ENCODE assay signal across 21 cellular contexts in the genomic region with DNA sequence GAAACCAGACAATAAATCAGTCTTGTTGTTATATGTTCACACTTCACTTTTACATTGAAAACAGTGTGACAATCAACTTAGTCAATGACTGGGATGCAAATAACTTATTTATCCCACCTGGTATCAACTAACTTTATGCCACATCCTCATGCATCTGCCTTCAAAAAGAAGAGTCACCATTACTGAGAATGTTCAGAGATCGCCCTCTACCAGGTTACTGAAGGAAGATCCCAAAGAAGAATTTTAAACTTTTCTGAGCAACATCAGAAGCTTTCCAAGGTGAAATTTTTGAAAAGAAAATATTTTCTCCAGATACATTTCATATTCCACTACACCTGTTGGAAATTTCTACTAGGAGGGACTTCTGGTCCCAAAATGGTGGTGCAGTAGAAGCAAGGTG.
DNase-seq lines count a peak whose midpoint lies in the region; ATAC-seq and TF ChIP-seq lines count a peak whose summit lies in the region.
"Had no signal": no experiment of that assay in that cellular context is flagged by ENCODE, and none has a peak within 500 bp of the region (broad histone marks: within the 10 kb centered on the region; RNA-seq: fewer than 3 reads in every experiment).

No MANE protein-coding gene starts in this region.

- H3K27me3 ChIP-seq in DOHH2 (ENCODE audit: control insufficient read depth, low read length) (no peaks in the 10 kb centered on the region), GM23338 (ENCODE audit: insufficient read depth) (no peaks in the 10 kb centered on the region), OCI-LY1 (ENCODE audit: insufficient read depth, low read length) (no peaks in the 10 kb centered on the region; the same call in 1 of the 2 replicates), neural cell (ENCODE audit: insufficient read depth, low read depth, low read length) (no peaks in the 10 kb centered on the region)

- DNase-seq in GM23338 (ENCODE audit: low spot score) (peak; percentile 1), iPS-NIHi7 (ENCODE audit: extremely low spot score) (no peak), NCI-H187 (lab: John Stamatoyannopoulos, UW) (no peak)
- DNase-seq in activated T-helper 1 cell treated with anti-CD3 and anti-CD28 coated beads, Interleukin-12 subunit alpha, Interleukin-12 subunit beta, Interleukin-2, Interleukin-4 antibody, amounts not matched to agents 30 ng/mL and 10 ng/mL and 1 ng/mL, durations not matched to agents 14 hours and 24 hours and 36 hours (ENCODE audit: low spot score), result no peak
- DNase-seq: C1 segment of cervical spinal cord; CD4-positive, alpha-beta memory T cell; DMS53; GM23248; HCEC 1CT; NCI-H1092; NCI-H1436; NCI-H187 treated with DMSO at 0.1 percent for 48 hours; NCI-H2107; NCI-H446 treated with DMSO at 0.1 percent for 48 hours; PC-9; Right ventricle myocardium superior; RPMI8226 had no signal

- H4K20me1 ChIP-seq in DOHH2 (ENCODE audit: control insufficient read depth, insufficient read depth, low read depth, low read length) (no peaks in the 10 kb centered on the region), GM23338 (replicated peaks; ENCODE audit: insufficient read depth) (no peaks in the 10 kb centered on the region), OCI-LY1 (ENCODE audit: insufficient read depth, low read length) (no peaks in the 10 kb centered on the region), neural cell (ENCODE audit: insufficient read depth) (no peaks in the 10 kb centered on the region)

- TF ChIP-seq CTCF in DOHH2 (IDR thresholded peaks at IDR 0.05; ENCODE audit: low read depth, low read length, poor library complexity, severe bottlenecking) (peak; percentile 17), GM23338 (conservative IDR thresholded peaks at IDR 0.05; ENCODE audit: low read depth in 2 of 2) (peak in 1 of 2 experiments; percentile 17; a peak in 1 of 4 replicates), OCI-LY1 (IDR thresholded peaks at IDR 0.05; ENCODE audit: low read length) (peak; percentile 8; the same call in 1 of the 2 replicates), neural cell (IDR thresholded peaks at IDR 0.05; ENCODE audit: poor library complexity, severe bottlenecking) (no peak)

- ATAC-seq in GM23338, result no peak

- no peak overlapping the region for H3K4me3 ChIP-seq in DOHH2 (ENCODE audit: low read length)
- no peak overlapping the region for H3K4me3 ChIP-seq in GM23338
- no peak overlapping the region for H3K4me3 ChIP-seq in OCI-LY1 (ENCODE audit: low read depth, low read length, poor library complexity, severe bottlenecking)
- H3K4me3 ChIP-seq in neural cell (ENCODE audit: low read length), result no peak overlapping the region
- H3K4me3 ChIP-seq: GM23248, PC-9 had no signal

- H3K9me2 ChIP-seq in DOHH2 (replicated peaks; ENCODE audit: control insufficient read depth, low read length) (no peaks in the 10 kb centered on the region), GM23338 (ENCODE audit: insufficient read depth) (no peaks in the 10 kb centered on the region), OCI-LY1 (ENCODE audit: low read depth, low read length) (no peaks in the 10 kb centered on the region; the same call in 1 of the 2 replicates), neural cell (ENCODE audit: insufficient read depth, low read length) (no peaks in the 10 kb centered on the region)

- peaks cover 56% of the 10 kb centered on the region for H3K36me3 Mint-ChIP-seq in GM23338 (ENCODE audit: low read depth)
- no peaks in the 10 kb centered on the region for H3K36me3 Mint-ChIP-seq in activated T-helper 1 cell treated with anti-CD3 and anti-CD28 coated beads, Interleukin-12 subunit alpha, Interleukin-12 subunit beta, Interleukin-2, Interleukin-4 antibody, amounts not matched to agents 30 ng/mL and 10 ng/mL and 1 ng/mL, durations not matched to agents 14 hours and 24 hours and 36 hours (ENCODE audit: low read depth)
- H3K36me3 Mint-ChIP-seq: CD4-positive, alpha-beta memory T cell had no signal

- peak; percentile 34 for TF ChIP-seq RAD21 in neural cell (conservative IDR thresholded peaks at IDR 0.05)

- H3F3A ChIP-seq in DOHH2 (ENCODE audit: control insufficient read depth, insufficient read depth) (no peaks in the 10 kb centered on the region), GM23338 (replicated peaks; ENCODE audit: low read depth) (no peaks in the 10 kb centered on the region), OCI-LY1 (ENCODE audit: insufficient read depth, low read length) (no peaks in the 10 kb centered on the region), neural cell (ENCODE audit: insufficient read depth, low read length, poor library complexity, severe bottlenecking) (no peaks in the 10 kb centered on the region)

- H3K4me3 Mint-ChIP-seq in GM23338, result no peak overlapping the region
- H3K4me3 Mint-ChIP-seq in activated T-helper 1 cell treated with anti-CD3 and anti-CD28 coated beads, Interleukin-12 subunit alpha, Interleukin-12 subunit beta, Interleukin-2, Interleukin-4 antibody, amounts not matched to agents 30 ng/mL and 10 ng/mL and 1 ng/mL, durations not matched to agents 14 hours and 24 hours and 36 hours, result no peak overlapping the region
- H3K4me3 Mint-ChIP-seq: CD4-positive, alpha-beta memory T cell had no signal

- H3K4me2 ChIP-seq in DOHH2 (ENCODE audit: low read length), result no peak overlapping the region
- no peak overlapping the region for H3K4me2 ChIP-seq in GM23338
- H3K4me2 ChIP-seq in OCI-LY1 (ENCODE audit: low read length), result no peak overlapping the region
- no peak overlapping the region for H3K4me2 ChIP-seq in neural cell (ENCODE audit: low read length)
- H3K4me2 ChIP-seq: PC-9 had no signal

- peaks cover 100% of the 10 kb centered on the region for H3K9me3 Mint-ChIP-seq in GM23338
- H3K9me3 Mint-ChIP-seq in activated T-helper 1 cell treated with anti-CD3 and anti-CD28 coated beads, Interleukin-12 subunit alpha, Interleukin-12 subunit beta, Interleukin-2, Interleukin-4 antibody, amounts not matched to agents 30 ng/mL and 10 ng/mL and 1 ng/mL, durations not matched to agents 14 hours and 24 hours and 36 hours, result peaks cover 14% of the 10 kb centered on the region

- H3K27ac ChIP-seq in DOHH2 (ENCODE audit: low read depth, low read length), result no peak overlapping the region
- H3K27ac ChIP-seq in GM23338 (ENCODE audit: low read depth), result no peak overlapping the region
- no peak overlapping the region for H3K27ac ChIP-seq in OCI-LY1 (ENCODE audit: low read depth, low read length, poor library complexity, severe bottlenecking)
- H3K27ac ChIP-seq in neural cell (ENCODE audit: low read length), result no peak overlapping the region
- H3K27ac ChIP-seq: GM23248, HL-60, PC-9 had no signal

- H3K27me3 Mint-ChIP-seq in GM23338 (ENCODE audit: insufficient read depth, low read depth, poor library complexity), result peaks cover 8% of the 10 kb centered on the region
- H3K27me3 Mint-ChIP-seq in activated T-helper 1 cell treated with anti-CD3 and anti-CD28 coated beads, Interleukin-12 subunit alpha, Interleukin-12 subunit beta, Interleukin-2, Interleukin-4 antibody, amounts not matched to agents 30 ng/mL and 10 ng/mL and 1 ng/mL, durations not matched to agents 14 hours and 24 hours and 36 hours (ENCODE audit: insufficient read depth), result no peaks in the 10 kb centered on the region

- H3K9ac ChIP-seq in OCI-LY1 (ENCODE audit: low read length) (no peak overlapping the region), neural cell (ENCODE audit: low read length) (no peak overlapping the region)
- H3K9ac ChIP-seq: GM23248 had no signal

- intact Hi-C loops in activated T-helper 1 cell treated with anti-CD3 and anti-CD28 coated beads, Interleukin-12 subunit alpha, Interleukin-12 subunit beta, Interleukin-2, Interleukin-4 antibody, amounts not matched to agents 30 ng/mL and 10 ng/mL and 1 ng/mL, durations not matched to agents 14 hours and 24 hours and 36 hours (cut with micrococcal nuclease), result no loop called here

- H2AFZ ChIP-seq in GM23338 (no peak overlapping the region), OCI-LY1 (ENCODE audit: low read length) (no peak overlapping the region), neural cell (ENCODE audit: low read depth, low read length) (no peak overlapping the region)
- H2AFZ ChIP-seq: GM23248, PC-9 had no signal

- H3K4me1 ChIP-seq in DOHH2 (ENCODE audit: control insufficient read depth, low read length) (no peaks in the 10 kb centered on the region), GM23338 (ENCODE audit: insufficient read depth) (no peaks in the 10 kb centered on the region), OCI-LY1 (ENCODE audit: insufficient read depth, low read length, severe bottlenecking) (no peaks in the 10 kb centered on the region)

- H3K79me2 ChIP-seq in DOHH2 (ENCODE audit: control insufficient read depth, low read length) (no peaks in the 10 kb centered on the region), GM23338 (replicated peaks; ENCODE audit: insufficient read depth) (no peaks in the 10 kb centered on the region), OCI-LY1 (ENCODE audit: insufficient read depth, low read length) (no peaks in the 10 kb centered on the region), neural cell (replicated peaks; ENCODE audit: insufficient read depth, low read length) (no peaks in the 10 kb centered on the region)

- no peaks in the 10 kb centered on the region for H3K4me1 Mint-ChIP-seq in GM23338
- no peaks in the 10 kb centered on the region for H3K4me1 Mint-ChIP-seq in activated T-helper 1 cell treated with anti-CD3 and anti-CD28 coated beads, Interleukin-12 subunit alpha, Interleukin-12 subunit beta, Interleukin-2, Interleukin-4 antibody, amounts not matched to agents 30 ng/mL and 10 ng/mL and 1 ng/mL, durations not matched to agents 14 hours and 24 hours and 36 hours (ENCODE audit: low read depth)
- H3K4me1 Mint-ChIP-seq: CD4-positive, alpha-beta memory T cell had no signal

- H3K36me3 ChIP-seq in DOHH2 (ENCODE audit: control insufficient read depth, low read length) (no peaks in the 10 kb centered on the region), GM23338 (ENCODE audit: insufficient read depth) (peaks cover 6% of the 10 kb centered on the region; the same call in 1 of the 2 replicates), OCI-LY1 (ENCODE audit: insufficient read depth, low read length) (no peaks in the 10 kb centered on the region), neural cell (ENCODE audit: insufficient read depth, low read length) (no peaks in the 10 kb centered on the region)

- no peak overlapping the region for H3K27ac Mint-ChIP-seq in GM23338
- no peak overlapping the region for H3K27ac Mint-ChIP-seq in activated T-helper 1 cell treated with anti-CD3 and anti-CD28 coated beads, Interleukin-12 subunit alpha, Interleukin-12 subunit beta, Interleukin-2, Interleukin-4 antibody, amounts not matched to agents 30 ng/mL and 10 ng/mL and 1 ng/mL, durations not matched to agents 14 hours and 24 hours and 36 hours
- H3K27ac Mint-ChIP-seq: CD4-positive, alpha-beta memory T cell had no signal

- TF ChIP-seq EP300 in neural cell (conservative IDR thresholded peaks at IDR 0.05; ENCODE audit: poor library complexity, severe bottlenecking), result no peak

- H3K9me3 ChIP-seq in DOHH2 (ENCODE audit: control insufficient read depth, insufficient read depth, low read length), result no peaks in the 10 kb centered on the region
- peaks cover 5% of the 10 kb centered on the region for H3K9me3 ChIP-seq in OCI-LY1 (ENCODE audit: low read length)
- H3K9me3 ChIP-seq in neural cell (ENCODE audit: low read length), result no peaks in the 10 kb centered on the region

TF ChIP-seq in GM23338, 12 proteins besides CTCF, POLR2A, EP300 and RAD21 (continues in another document):
- TF ChIP-seq POLR2AphosphoS5 (IDR thresholded peaks at IDR 0.05; ENCODE audit: low read depth), result no peak

TF ChIP-seq in neural cell, 6 proteins besides CTCF, POLR2A, EP300 and RAD21 (continues in another document):
- TF ChIP-seq MXI1 (conservative IDR thresholded peaks at IDR 0.05; ENCODE audit: poor library complexity, severe bottlenecking), result no peak
